2 cellular contexts compared by ENCODE assay signal in the genomic region with DNA sequence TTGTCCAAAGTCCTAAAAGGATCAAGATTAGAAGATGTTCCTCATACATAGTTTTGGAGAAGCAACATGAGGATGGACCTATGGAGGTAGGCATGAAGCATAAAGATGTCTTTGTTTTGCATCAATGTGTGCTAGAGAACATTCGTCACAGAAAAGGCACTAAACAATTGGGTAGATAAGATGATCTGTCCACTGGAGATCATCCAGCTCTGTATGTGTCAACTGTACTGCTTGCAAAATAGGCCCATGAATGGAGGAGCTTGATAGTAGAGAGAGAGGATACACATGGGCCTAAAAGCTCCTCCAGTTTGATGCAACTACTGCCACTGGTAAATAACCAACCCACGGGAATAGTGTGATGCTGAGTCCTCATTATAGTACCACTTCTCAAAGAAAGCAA.
TF ChIP-seq lines count a peak whose summit lies in the region.

No MANE protein-coding gene starts in this region.

TF ChIP-seq in IMR-90, 13 proteins besides CTCF, POLR2A, EP300 and RAD21:
- TF ChIP-seq MAFK (IDR thresholded peaks at IDR 0.05; ENCODE audit: low read depth, low read length) (no peak), MXI1 (IDR thresholded peaks at IDR 0.05; ENCODE audit: borderline replicate concordance, low read depth, low read length) (no peak), USF2 (IDR thresholded peaks at IDR 0.05; ENCODE audit: low read depth, low read length) (no peak), SMC3 (IDR thresholded peaks at IDR 0.05; ENCODE audit: low read depth, low read length) (no peak), MAZ (IDR thresholded peaks at IDR 0.05; ENCODE audit: borderline replicate concordance, low read depth, low read length) (no peak), BHLHE40 (IDR thresholded peaks at IDR 0.05; ENCODE audit: low read depth, low read length) (no peak), NFE2L2 (IDR thresholded peaks at IDR 0.05; ENCODE audit: low read depth, low read length) (no peak), CHD1 (IDR thresholded peaks at IDR 0.05; ENCODE audit: low read depth, low read length) (no peak), RCOR1 (IDR thresholded peaks at IDR 0.05; ENCODE audit: insufficient replicate concordance, low read length) (no peak)
TF ChIP-seq in IMR-90: peak in this region for 0.

TF ChIP-seq in GM12878, 131 proteins besides CTCF, POLR2A, EP300 and RAD21:
- TF ChIP-seq CEBPB (IDR thresholded peaks at IDR 0.05; ENCODE audit: borderline replicate concordance in 1 of 2, low read depth in 2 of 2, low read length in 2 of 2) (no peak), TCF3 (IDR thresholded peaks at IDR 0.05; ENCODE audit: borderline replicate concordance, insufficient read depth, low read depth, low read length) (no peak)
TF ChIP-seq in GM12878: peak in this region for 0.
